22 cellular contexts compared by ENCODE assay signal in genomic region chr10:110910138-110910537, GRCh38. TPM values are rescaled to one million over a fixed set of nuclear protein-coding genes. Genes with fewer than 3 reads are reported as not detected.
A peak's percentile ranks its signal among the peaks of the same experiment; 100 is the strongest.
DNase-seq lines count a peak whose midpoint lies in the region; ATAC-seq and TF ChIP-seq lines count a peak whose summit lies in the region.
"Had no signal": no experiment of that assay in that cellular context is flagged by ENCODE, and none has a peak within 500 bp of the region (broad histone marks: within the 10 kb centered on the region; RNA-seq: fewer than 3 reads in every experiment).

No MANE protein-coding gene starts in this region.

- H3K4me3 Mint-ChIP-seq in stimulated activated naive CD8-positive, alpha-beta T cell treated with anti-CD3 and anti-CD28 coated beads, Interleukin-15, amount 100 ng/mL, for 72 hours, result no peak overlapping the region
- no peak overlapping the region for H3K4me3 Mint-ChIP-seq in activated T-helper 17 cell treated with anti-CD3 and anti-CD28 coated beads, Interleukin-2, amount 50 U/mL, for 72 hours
- H3K4me3 Mint-ChIP-seq: B cell, CD14-positive monocyte, H9 had no signal

- peak; percentile 18 for ATAC-seq in stimulated activated naive CD8-positive, alpha-beta T cell treated with anti-CD3 and anti-CD28 coated beads, Interleukin-15, amount 100 ng/mL, for 72 hours
- ATAC-seq in stimulated activated naive CD8-positive, alpha-beta T cell treated with anti-CD3 and anti-CD28 coated beads, Interleukin-15, Interleukin-2, amounts not matched to agents 100 U/mL and 50 U/mL, for 24 hours, result no peak
- ATAC-seq in activated T-helper 17 cell treated with anti-CD3 and anti-CD28 coated beads, Interleukin-2, amount 50 U/mL, for 72 hours (replicated peaks), result no peak
- ATAC-seq in mucosa of descending colon, result peak; percentile 34
- no peak for ATAC-seq in heart right ventricle
- ATAC-seq: A549 had no signal

- H3K27ac ChIP-seq in suprapubic skin, result no peak overlapping the region
- H3K27ac ChIP-seq in heart right ventricle, result no peak overlapping the region
- H3K27ac ChIP-seq: A549, GM23248, RWPE1 had no signal

- peak overlapping the region in 1 of 2 donors; percentile 2 for H3K27ac Mint-ChIP-seq in stimulated activated naive CD8-positive, alpha-beta T cell treated with anti-CD3 and anti-CD28 coated beads, Interleukin-15, amount 100 ng/mL, for 72 hours
- peak overlapping the region; percentile 17 for H3K27ac Mint-ChIP-seq in activated T-helper 17 cell treated with anti-CD3 and anti-CD28 coated beads, Interleukin-2, amount 50 U/mL, for 72 hours

- H3K27me3 ChIP-seq in suprapubic skin, result no peaks in the 10 kb centered on the region
- H3K27me3 ChIP-seq in heart right ventricle, result no peaks in the 10 kb centered on the region

- H3K9me3 Mint-ChIP-seq in stimulated activated naive CD8-positive, alpha-beta T cell treated with anti-CD3 and anti-CD28 coated beads, Interleukin-15, amount 100 ng/mL, for 72 hours, result no peaks in the 10 kb centered on the region
- no peaks in the 10 kb centered on the region for H3K9me3 Mint-ChIP-seq in activated T-helper 17 cell treated with anti-CD3 and anti-CD28 coated beads, Interleukin-2, amount 50 U/mL, for 72 hours
- H3K9me3 Mint-ChIP-seq: CD14-positive monocyte, H9 had no signal

- no peak for TF ChIP-seq EP300 in suprapubic skin (IDR thresholded peaks at IDR 0.05)

- no peaks in the 10 kb centered on the region for H3K27me3 Mint-ChIP-seq in stimulated activated naive CD8-positive, alpha-beta T cell treated with anti-CD3 and anti-CD28 coated beads, Interleukin-15, amount 100 ng/mL, for 72 hours
- H3K27me3 Mint-ChIP-seq in activated T-helper 17 cell treated with anti-CD3 and anti-CD28 coated beads, Interleukin-2, amount 50 U/mL, for 72 hours, result no peaks in the 10 kb centered on the region
- H3K27me3 Mint-ChIP-seq: B cell had no signal

- intact Hi-C loops in mucosa of descending colon (cut with DNase I, micrococcal nuclease), result no loop called here
- intact Hi-C loops in heart right ventricle (cut with DNase I), result loop anchor here in 2 of 10 donors (10.0 kb wide), 2 partner anchors 415 to 905 kb away; partner anchors contain the start of genes ADD3 (in 1 of the 2) and DUSP5 (in 1 of the 2)

- no peak overlapping the region for H3K4me3 ChIP-seq in mucosa of descending colon
- no peak overlapping the region for H3K4me3 ChIP-seq in suprapubic skin
- no peak overlapping the region for H3K4me3 ChIP-seq in heart right ventricle
- H3K4me3 ChIP-seq: A549, GM23248 had no signal

- H3K9me3 ChIP-seq in mucosa of descending colon (no peaks in the 10 kb centered on the region), suprapubic skin (no peaks in the 10 kb centered on the region), heart right ventricle (no peaks in the 10 kb centered on the region)
- H3K9me3 ChIP-seq: A549 had no signal

- 81% methylated on average over 4 of the region's 4 CpGs for WGBS in suprapubic skin
- 89 to 93% methylated on average over 4 of the region's 4 CpGs for WGBS in heart right ventricle, 2 donors

- no peaks in the 10 kb centered on the region for H3K4me1 ChIP-seq in mucosa of descending colon (ENCODE audit: low read depth)
- no peaks in the 10 kb centered on the region for H3K4me1 ChIP-seq in suprapubic skin
- no peaks in the 10 kb centered on the region for H3K4me1 ChIP-seq in heart right ventricle
- H3K4me1 ChIP-seq: A549 had no signal

- no peak for TF ChIP-seq POLR2A in suprapubic skin (IDR thresholded peaks at IDR 0.05)

- peaks cover 31% of the 10 kb centered on the region for H3K36me3 Mint-ChIP-seq in activated T-helper 17 cell treated with anti-CD3 and anti-CD28 coated beads, Interleukin-2, amount 50 U/mL, for 72 hours (ENCODE audit: low read depth)

- TF ChIP-seq CTCF in mucosa of descending colon (IDR thresholded peaks at IDR 0.05), result no peak
- TF ChIP-seq CTCF in suprapubic skin (IDR thresholded peaks at IDR 0.05), result no peak
- TF ChIP-seq CTCF in heart right ventricle (IDR thresholded peaks at IDR 0.05), result no peak

- no peak for DNase-seq in stimulated activated naive CD8-positive, alpha-beta T cell treated with anti-CD3 and anti-CD28 coated beads, Interleukin-15, amount 100 ng/mL, for 72 hours
- no peak for DNase-seq in stimulated activated naive CD8-positive, alpha-beta T cell treated with anti-CD3 and anti-CD28 coated beads, Interleukin-15, Interleukin-2, amounts not matched to agents 100 U/mL and 50 U/mL, for 24 hours
- DNase-seq in mucosa of descending colon (no peak), suprapubic skin (ENCODE audit: low spot score in 2 of 2) (no peak), heart right ventricle (no peak)
- no peak for DNase-seq in effector CD8-positive, alpha-beta T cell (lab: John Stamatoyannopoulos, UW)
- DNase-seq: COR-L47, DMS79, GM23248, H9, KG1, NCI-H1092, NCI-H1436, NCI-H187 treated with DMSO at 0.1 percent for 48 hours, NCI-H2107, NCI-H510A, SHP77 treated with DMSO at 0.1 percent for 48 hours had no signal

- H3K36me3 ChIP-seq in mucosa of descending colon (ENCODE audit: low read depth) (no peaks in the 10 kb centered on the region), suprapubic skin (peaks cover 2% of the 10 kb centered on the region), heart right ventricle (peaks cover 0 to 32% (median 0%) of the 10 kb centered on the region in 9 donors)

- peaks cover 11% of the 10 kb centered on the region for H3K4me1 Mint-ChIP-seq in stimulated activated naive CD8-positive, alpha-beta T cell treated with anti-CD3 and anti-CD28 coated beads, Interleukin-15, amount 100 ng/mL, for 72 hours
- H3K4me1 Mint-ChIP-seq in activated T-helper 17 cell treated with anti-CD3 and anti-CD28 coated beads, Interleukin-2, amount 50 U/mL, for 72 hours, result no peaks in the 10 kb centered on the region
- H3K4me1 Mint-ChIP-seq: CD14-positive monocyte had no signal

RNA-seq across cellular contexts. Expression of gene BBIP1, which starts 8.8 kb away (rescaled TPM):
- 10 to 100 TPM; 24.1 to 40.0 TPM for total RNA-seq in activated T-helper 17 cell treated with anti-CD3 and anti-CD28 coated beads, Interleukin-2, amount 50 U/mL, for 72 hours
- total RNA-seq in mucosa of descending colon (10 to 100 TPM; 10.6 to 23.4 (median 17.6) TPM), suprapubic skin (10 to 100 TPM in 2 of 4 donors, 1 to 10 TPM in 2; 6.5 to 14.0 (median 10.3) TPM), heart right ventricle (10 to 100 TPM; 16.6 to 30.7 (median 23.8) TPM)
- polyA plus RNA-seq in heart right ventricle, result 10 to 100 TPM; 24.0 to 32.0 TPM

RNA-seq across cellular contexts. Expression of gene SHOC2, which starts 9.3 kb away (rescaled TPM):
- total RNA-seq in activated T-helper 17 cell treated with anti-CD3 and anti-CD28 coated beads, Interleukin-2, amount 50 U/mL, for 72 hours, result 10 to 100 TPM; 38.3 to 39.6 TPM
- 10 to 100 TPM; 68.5 to 90.7 (median 72.3) TPM for total RNA-seq in mucosa of descending colon
- total RNA-seq in suprapubic skin, result 10 to 100 TPM; 33.8 to 80.8 (median 40.8) TPM
- total RNA-seq in heart right ventricle, result 10 to 100 TPM; 39.3 to 68.2 (median 49.1) TPM
- polyA plus RNA-seq in heart right ventricle, result 10 to 100 TPM; 18.6 to 22.4 TPM

RNA-seq across cellular contexts. Expression of gene PDCD4, which starts 38.4 kb away (rescaled TPM):
- total RNA-seq in activated T-helper 17 cell treated with anti-CD3 and anti-CD28 coated beads, Interleukin-2, amount 50 U/mL, for 72 hours, result 100 to 1,000 TPM in 1 of 2 donors, 10 to 100 TPM in 1; 59.0 to 140 TPM
- 100 to 1,000 TPM; 290 to 605 (median 528) TPM for total RNA-seq in mucosa of descending colon
- 100 to 1,000 TPM; 243 to 594 (median 293) TPM for total RNA-seq in suprapubic skin
- 10 to 100 TPM; 35.2 to 57.6 (median 45.7) TPM for total RNA-seq in heart right ventricle
- polyA plus RNA-seq in heart right ventricle, result 10 to 100 TPM; 15.9 to 59.5 TPM

Comparison
In these comparisons a context has a peak if more than half of its experiments do, and no peak if none do; other contexts are left out.
1. ATAC-seq: peak in stimulated activated naive CD8-positive, alpha-beta T cell treated with anti-CD3 and anti-CD28 coated beads, Interleukin-15, amount 100 ng/mL, for 72 hours (single experiment) and mucosa of descending colon (single experiment); none in stimulated activated naive CD8-positive, alpha-beta T cell treated with anti-CD3 and anti-CD28 coated beads, Interleukin-15, Interleukin-2, amounts not matched to agents 100 U/mL and 50 U/mL, for 24 hours (single experiment), activated T-helper 17 cell treated with anti-CD3 and anti-CD28 coated beads, Interleukin-2, amount 50 U/mL, for 72 hours (single experiment) and heart right ventricle (0 of 8).